Comparison of ENCODE assay signal across 10 cellular contexts in genomic region chr3:133037440-133037839, GRCh38. TPM values are rescaled to one million over a fixed set of nuclear protein-coding genes. Genes with fewer than 3 reads are reported as not detected.
DNase-seq lines count a peak whose midpoint lies in the region; ATAC-seq and TF ChIP-seq lines count a peak whose summit lies in the region.
"Had no signal": no experiment of that assay in that cellular context is flagged by ENCODE, and none has a peak within 500 bp of the region (broad histone marks: within the 10 kb centered on the region; RNA-seq: fewer than 3 reads in every experiment).

No MANE protein-coding gene starts in this region.

- H3K27me3 ChIP-seq in neuronal stem cell (ENCODE audit: control insufficient read depth in 3 of 3, insufficient read depth in 3 of 3, low read depth in 1 of 3, low read length in 3 of 3): peaks cover 0 to 45% (median 0%) of the 10 kb centered on the region in 3 experiments

- H2BK5ac ChIP-seq in neuronal stem cell (ENCODE audit: low read length): no peak overlapping the region

- H4K91ac ChIP-seq in neuronal stem cell (ENCODE audit: low read depth, low read length, poor library complexity): no peak overlapping the region

- no peak overlapping the region for H3K18ac ChIP-seq in neuronal stem cell (ENCODE audit: low read length)

- no peak overlapping the region for H3K9ac ChIP-seq in neuronal stem cell (ENCODE audit: low read depth, low read length, poor library complexity)

- H2BK12ac ChIP-seq in neuronal stem cell (ENCODE audit: low read length): no peak overlapping the region

- peaks cover 2 to 9% of the 10 kb centered on the region in 2 donors for H3K4me1 ChIP-seq in neuronal stem cell (ENCODE audit: control insufficient read depth in 2 of 2, insufficient read depth in 1 of 2, low read depth in 1 of 2, low read length in 2 of 2)

- DNase-seq in DMS53 (lab: John Stamatoyannopoulos, UW): peak; percentile 63
- DNase-seq in NCI-H146 treated with DMSO at 0.1 percent for 48 hours (lab: John Stamatoyannopoulos, UW; ENCODE audit: unreplicated experiment): peak; percentile 62
- DNase-seq in coronary artery (ENCODE audit: low spot score): no peak
- DNase-seq in neuronal stem cell (ENCODE audit: low spot score): no peak
- DNase-seq in GM03348 (ENCODE audit: low spot score): no peak
- no peak for DNase-seq in kidney tubule cell (ENCODE audit: low spot score)
- DNase-seq: effector CD4-positive, alpha-beta T cell had no signal

- ATAC-seq in GM18858 (IDR thresholded peaks at IDR 0.05; ENCODE audit: unreplicated experiment) (no peak), HG02938 (IDR thresholded peaks at IDR 0.05; ENCODE audit: unreplicated experiment) (no peak)
- ATAC-seq: HCT116 had no signal

- H2BK120ac ChIP-seq in neuronal stem cell (ENCODE audit: low read depth, low read length): no peak overlapping the region

- no peak overlapping the region for H2AK5ac ChIP-seq in neuronal stem cell (ENCODE audit: low read depth, low read length)

- peaks cover 0 to 5% of the 10 kb centered on the region in 2 donors for H3K9me3 ChIP-seq in neuronal stem cell (replicated peaks in 1 of 2; ENCODE audit: control insufficient read depth in 2 of 2, insufficient read depth in 1 of 2, low read depth in 1 of 2, low read length in 2 of 2)

- H3K4me3 ChIP-seq in coronary artery (peak overlapping the region; percentile 81), neuronal stem cell (ENCODE audit: low read length in 2 of 2) (peak overlapping the region; percentile 14 to 35)

- no peak for TF ChIP-seq CTCF in coronary artery (IDR thresholded peaks at IDR 0.05)

- H3K79me1 ChIP-seq in neuronal stem cell (ENCODE audit: low read depth, low read length): no peaks in the 10 kb centered on the region

- H4K8ac ChIP-seq in neuronal stem cell (ENCODE audit: low read depth, low read length): no peak overlapping the region

- H3K4me2 ChIP-seq in neuronal stem cell (ENCODE audit: insufficient read depth, low read length, poor library complexity, severe bottlenecking): peak overlapping the region; percentile 95

- no CpG with 5 or more reads among the region's 9 CpGs for WGBS in neuronal stem cell (ENCODE audit: extremely low coverage in 2 of 2, insufficient read length in 2 of 2, insufficient replicate concordance in 1 of 2), 2 donors

- H2AFZ ChIP-seq in neuronal stem cell (ENCODE audit: low read length): peak overlapping the region; percentile 92

- H3K14ac ChIP-seq in neuronal stem cell (ENCODE audit: low read length): no peak overlapping the region

- H3K4ac ChIP-seq in neuronal stem cell (ENCODE audit: low read length): no peak overlapping the region

- no peaks in the 10 kb centered on the region for H3K36me3 ChIP-seq in neuronal stem cell (replicated peaks in 1 of 2; ENCODE audit: control insufficient read depth in 2 of 2, insufficient read depth in 2 of 2, low read length in 2 of 2)

- no peak overlapping the region for H3K23ac ChIP-seq in neuronal stem cell (ENCODE audit: low read depth, low read length, poor library complexity)

- H3K27ac ChIP-seq in coronary artery (no peak overlapping the region), neuronal stem cell (replicated peaks; ENCODE audit: low read length) (no peak overlapping the region)

- no peak overlapping the region for H2BK15ac ChIP-seq in neuronal stem cell (ENCODE audit: low read length)

RNA-seq across cellular contexts. Expression of gene TMEM108, which starts 0.8 kb away (rescaled TPM):
- polyA plus RNA-seq in neuronal stem cell (2013, experiment 1 of 2): 22.5 TPM
- polyA plus RNA-seq in neuronal stem cell (2013, experiment 2 of 2): 21.3 TPM

Comparison
In these comparisons a context has a peak if more than half of its experiments do, and no peak if none do; other contexts are left out.
1. DNase-seq: peak in DMS53 (single experiment) and NCI-H146 treated with DMSO at 0.1 percent for 48 hours (single experiment); none in coronary artery (single experiment), neuronal stem cell (single experiment), GM03348 (single experiment) and kidney tubule cell (single experiment).